ENCODE assay signal across 20 cellular contexts in genomic region chr7:3309140-3309539, GRCh38. TPM values are rescaled to one million over a fixed set of nuclear protein-coding genes. Genes with fewer than 3 reads are reported as not detected.
A peak's percentile ranks its signal among the peaks of the same experiment; 100 is the strongest.
DNase-seq lines count a peak whose midpoint lies in the region; ATAC-seq and TF ChIP-seq lines count a peak whose summit lies in the region.
"Had no signal": no experiment of that assay in that cellular context is flagged by ENCODE, and none has a peak within 500 bp of the region (broad histone marks: within the 10 kb centered on the region; RNA-seq: fewer than 3 reads in every experiment).

No MANE protein-coding gene starts in this region.

- no peaks in the 10 kb centered on the region for H3K79me2 ChIP-seq in smooth muscle cell (ENCODE audit: low read depth)

- peak; percentile 38 for DNase-seq in NCI-H146 (lab: John Stamatoyannopoulos, UW)
- no peak for DNase-seq in NCI-H146 treated with DMSO at 0.1 percent for 48 hours (lab: John Stamatoyannopoulos, UW; ENCODE audit: unreplicated experiment)
- DNase-seq in LHCN-M2 (ENCODE audit: low read depth), result peak; percentile 28
- DNase-seq in SK-N-MC (ENCODE audit: low read depth, low spot score), result no peak
- DNase-seq in inferior parietal cortex (ENCODE audit: extremely low spot score), result peak; percentile 30
- no peak for DNase-seq in smooth muscle cell (lab: John Stamatoyannopoulos, UW; ENCODE audit: unreplicated experiment)
- DNase-seq in suprapubic skin (ENCODE audit: low spot score in 2 of 2), result no peak
- DNase-seq: activated CD8-positive, alpha-beta memory T cell treated with anti-CD3 and anti-CD28 coated beads, Interleukin-2, amount 50 U/mL, for 48 hours; activated naive CD4-positive, alpha-beta T cell treated with Interleukin-2 at 50 U/mL for 16 hours; GF-D8; left colon; NCI-H1417 treated with DMSO at 0.1 percent for 48 hours; NCI-H524 treated with DMSO at 0.1 percent for 48 hours; occipital lobe had no signal

- no peak for ATAC-seq in GM21423 (IDR thresholded peaks at IDR 0.05; ENCODE audit: unreplicated experiment)
- ATAC-seq: activated CD4-positive, CD25-positive, alpha-beta regulatory T cell treated with anti-CD3 and anti-CD28 coated beads, Interleukin-2, amount 50 U/mL, for 24 hours; esophagus mucosa; K562; left colon had no signal

- TF ChIP-seq CTCF in smooth muscle cell (IDR thresholded peaks at IDR 0.05; ENCODE audit: borderline replicate concordance, insufficient read depth, poor library complexity, severe bottlenecking) (no peak), suprapubic skin (IDR thresholded peaks at IDR 0.05) (no peak)

- no peaks in the 10 kb centered on the region for H3K9me3 ChIP-seq in SK-N-MC (ENCODE audit: low read depth, low read length)
- no peaks in the 10 kb centered on the region for H3K9me3 ChIP-seq in smooth muscle cell (replicated peaks; ENCODE audit: low read depth)
- no peaks in the 10 kb centered on the region for H3K9me3 ChIP-seq in suprapubic skin

- H3K27ac ChIP-seq in SK-N-MC (no peak overlapping the region), smooth muscle cell (ENCODE audit: low read depth) (no peak overlapping the region), suprapubic skin (no peak overlapping the region)
- H3K27ac ChIP-seq: hepatocyte, skin epidermis had no signal

- no peak overlapping the region for H3K4me2 ChIP-seq in smooth muscle cell
- H3K4me2 ChIP-seq: hepatocyte had no signal

- H2AFZ ChIP-seq in smooth muscle cell (ENCODE audit: low read depth), result no peak overlapping the region
- H2AFZ ChIP-seq: hepatocyte had no signal

- whole genome bisulfite sequencing in smooth muscle cell (ENCODE audit: low lambda C conversion rate), result 90% methylated on average over 3 of the region's 3 CpGs
- 80% methylated on average over 3 of the region's 3 CpGs for WGBS in suprapubic skin

- no peaks in the 10 kb centered on the region for H3K4me1 ChIP-seq in smooth muscle cell (ENCODE audit: low read depth)
- no peaks in the 10 kb centered on the region for H3K4me1 ChIP-seq in suprapubic skin

- H4K20me1 ChIP-seq in smooth muscle cell (ENCODE audit: low read depth), result no peaks in the 10 kb centered on the region

- no peaks in the 10 kb centered on the region for H3F3A ChIP-seq in smooth muscle cell (ENCODE audit: low read depth)

- H3K4me3 ChIP-seq in SK-N-MC (peak overlapping the region; percentile 25; the same call in 1 of the 2 replicates), smooth muscle cell (no peak overlapping the region), suprapubic skin (no peak overlapping the region)
- H3K4me3 ChIP-seq: hepatocyte, K562, skin epidermis had no signal

- no peak for TF ChIP-seq EP300 in suprapubic skin (IDR thresholded peaks at IDR 0.05)

- peaks cover 3% of the 10 kb centered on the region; the same call in 1 of the 2 replicates for H3K36me3 ChIP-seq in SK-N-MC (ENCODE audit: insufficient read depth, low read length)
- H3K36me3 ChIP-seq in smooth muscle cell (ENCODE audit: low read depth), result no peaks in the 10 kb centered on the region
- no peaks in the 10 kb centered on the region for H3K36me3 ChIP-seq in suprapubic skin

- no peak for TF ChIP-seq POLR2A in suprapubic skin (IDR thresholded peaks at IDR 0.05)

- H3K9ac ChIP-seq in SK-N-MC (ENCODE audit: insufficient read length) (no peak overlapping the region), smooth muscle cell (ENCODE audit: low read depth) (no peak overlapping the region)

- H3K27me3 ChIP-seq in smooth muscle cell (ENCODE audit: low read depth) (no peaks in the 10 kb centered on the region), suprapubic skin (peaks cover 4% of the 10 kb centered on the region)
- H3K27me3 ChIP-seq: hepatocyte had no signal

RNA-seq across cellular contexts. Expression of gene SDK1, which starts 8.1 kb away (rescaled TPM):
- total RNA-seq in LHCN-M2 (2014; rRNA removed), result 7.2 and 8.3 TPM in 2 replicates
- polyA plus RNA-seq in LHCN-M2 (2012), result 6.1 TPM
- total RNA-seq in smooth muscle cell, result 0.81 and 2.5 TPM in 2 replicates
- 1.1 and 1.7 TPM in 2 replicates for polyA plus RNA-seq in smooth muscle cell
- 10 to 100 TPM in 1 of 4 donors, 1 to 10 TPM in 3; 2.5 to 12.9 (median 6.1) TPM for total RNA-seq in suprapubic skin
- polyA plus RNA-seq: K562 had no signal

Comparison
In these comparisons a context has a peak if more than half of its experiments do, and no peak if none do; other contexts are left out.
1. DNase-seq: peak in NCI-H146 (single experiment), LHCN-M2 (single experiment) and inferior parietal cortex (single experiment); none in NCI-H146 treated with DMSO at 0.1 percent for 48 hours (single experiment), SK-N-MC (single experiment), smooth muscle cell (single experiment) and suprapubic skin (0 of 2).